ENCODE assay signal across 10 cellular contexts in the genomic region with DNA sequence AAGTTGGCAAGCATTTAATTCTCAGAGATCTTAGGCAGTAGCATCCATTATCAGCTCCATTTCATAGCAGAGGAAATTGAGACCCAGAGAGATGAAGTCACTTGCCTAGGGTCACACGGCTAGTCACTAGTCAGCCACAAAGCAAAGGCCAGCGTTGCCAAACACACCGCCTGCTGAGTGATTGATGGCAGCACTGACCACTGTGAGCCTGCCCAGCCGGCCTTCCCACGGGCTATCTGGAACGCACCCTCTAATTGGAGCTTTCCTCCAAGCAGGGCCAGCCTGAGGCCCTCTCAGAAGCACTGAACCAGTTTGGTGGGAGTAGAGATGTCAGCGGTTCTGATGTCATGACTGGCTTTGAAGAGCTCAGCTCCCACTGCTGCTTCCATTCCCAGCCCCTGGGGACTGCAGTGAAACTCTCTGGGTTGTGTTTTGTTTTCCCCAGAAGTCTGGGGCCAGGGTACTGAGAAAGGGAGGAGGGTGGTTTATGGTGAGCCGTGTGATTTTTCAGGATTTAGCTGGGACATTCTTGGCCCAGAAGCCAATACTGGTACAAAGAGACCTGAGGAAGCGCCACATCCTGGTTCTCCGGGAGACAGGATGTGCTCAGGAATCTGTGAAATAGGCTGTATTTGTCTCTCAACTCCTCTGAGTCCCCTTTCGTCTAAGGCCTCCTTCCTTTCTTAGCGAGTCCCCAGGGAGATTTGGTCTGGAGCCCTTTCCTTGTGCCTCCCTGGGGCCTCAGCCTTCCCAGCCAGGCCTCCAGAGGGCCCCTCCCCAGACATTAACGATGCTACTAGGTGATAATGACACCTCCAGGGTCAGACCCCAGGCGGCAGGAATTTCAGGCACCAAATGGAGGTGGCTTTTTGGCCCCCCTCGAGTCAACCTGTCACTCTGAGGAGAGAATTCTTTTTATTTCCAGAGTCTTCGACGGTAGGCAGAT. TPM values are rescaled to one million over a fixed set of nuclear protein-coding genes. Genes with fewer than 3 reads are reported as not detected.
DNase-seq lines count a peak whose midpoint lies in the region; TF ChIP-seq lines count a peak whose summit lies in the region.
"Had no signal": no experiment of that assay in that cellular context is flagged by ENCODE, and none has a peak within 500 bp of the region (broad histone marks: within the 10 kb centered on the region; RNA-seq: fewer than 3 reads in every experiment).

No MANE protein-coding gene starts in this region.

- WGBS in endodermal cell (ENCODE audit: insufficient coverage in 1 of 2, insufficient read length in 1 of 2), 2 experiments: 34 to 49% methylated on average over 15 to 17 of the region's 17 CpGs
- 71% methylated on average over 17 of the region's 17 CpGs for WGBS in liver

- no peaks in the 10 kb centered on the region for H3K9me3 Mint-ChIP-seq in endodermal cell

- no peak overlapping the region for H3K4me3 Mint-ChIP-seq in endodermal cell

- H3K36me3 Mint-ChIP-seq in endodermal cell (ENCODE audit: low read depth): peaks cover 8% of the 10 kb centered on the region

- peak overlapping the region; percentile 29 for H3K9ac ChIP-seq in endodermal cell (ENCODE audit: extremely low read depth, low read length, poor library complexity, severe bottlenecking)
- no peak overlapping the region for H3K9ac ChIP-seq in liver (ENCODE audit: low read depth in 1 of 2, low read length in 2 of 2)

- peaks cover 54% of the 10 kb centered on the region for H3K4me1 Mint-ChIP-seq in endodermal cell

- H3K27me3 ChIP-seq in endodermal cell (ENCODE audit: control insufficient read depth, insufficient read depth, low read length, poor library complexity, severe bottlenecking) (no peaks in the 10 kb centered on the region), liver (ENCODE audit: control insufficient read depth in 4 of 4, insufficient read depth in 4 of 4, low read length in 3 of 4) (no peaks in the 10 kb centered on the region)

- H3K27me3 Mint-ChIP-seq in endodermal cell (ENCODE audit: insufficient read depth): no peaks in the 10 kb centered on the region

- TF ChIP-seq CTCF in NB4 (IDR thresholded peaks at IDR 0.05; ENCODE audit: low read depth, low read length) (no peak), endodermal cell (conservative IDR thresholded peaks at IDR 0.05) (no peak), liver (IDR thresholded peaks at IDR 0.05; ENCODE audit: low read depth, low read length, missing input control) (no peak)

- H3K4me1 ChIP-seq in endodermal cell (ENCODE audit: control insufficient read depth, insufficient read depth, low read length) (peaks cover 9% of the 10 kb centered on the region), liver (ENCODE audit: control insufficient read depth in 4 of 4, insufficient read depth in 4 of 4, low read length in 3 of 4) (no peaks in the 10 kb centered on the region)

- H3K4me3 ChIP-seq in NB4 (ENCODE audit: low read depth, low read length) (no peak overlapping the region), endodermal cell (ENCODE audit: low read length) (no peak overlapping the region), liver (ENCODE audit: low read depth in 1 of 3, low read length in 3 of 3) (no peak overlapping the region)

- H3K36me3 ChIP-seq in endodermal cell (ENCODE audit: control insufficient read depth, insufficient read depth, low read length) (no peaks in the 10 kb centered on the region), liver (ENCODE audit: control insufficient read depth in 4 of 4, insufficient read depth in 3 of 4, low read depth in 1 of 4, low read length in 3 of 4) (no peaks in the 10 kb centered on the region)

- peak; percentile 44 for DNase-seq in NB4 (ENCODE audit: low read depth)
- peak; percentile 97 for DNase-seq in endodermal cell
- peak; percentile 83 for DNase-seq in stromal cell of bone marrow (ENCODE audit: low read depth)
- DNase-seq in NCI-H1092 treated with DMSO at 0.1 percent for 48 hours (lab: John Stamatoyannopoulos, UW): no peak
- DNase-seq in NAMALWA (ENCODE audit: low spot score): no peak
- no peak for DNase-seq in pons (ENCODE audit: low spot score)
- no peak for DNase-seq in substantia nigra (lab: John Stamatoyannopoulos, UW)
- DNase-seq: KG1, SHP77 had no signal

- H3K27ac ChIP-seq in endodermal cell (ENCODE audit: low read depth, low read length) (peak overlapping the region; percentile 93), liver (ENCODE audit: low read depth in 1 of 2, low read length in 2 of 2) (peak overlapping the region; percentile 6 to 74), substantia nigra (ENCODE audit: low read depth, low read length, poor library complexity, severe bottlenecking) (no peak overlapping the region)

- H3K9me3 ChIP-seq in endodermal cell (ENCODE audit: control insufficient read depth, low read length) (no peaks in the 10 kb centered on the region), liver (ENCODE audit: control insufficient read depth in 4 of 4, low read length in 3 of 4) (no peaks in the 10 kb centered on the region)

- no peak for TF ChIP-seq RAD21 in liver (IDR thresholded peaks at IDR 0.05)

- TF ChIP-seq POLR2A in NB4 (IDR thresholded peaks at IDR 0.05; ENCODE audit: extremely low read depth, insufficient read length): no peak

- peak overlapping the region; percentile 98 for H3K27ac Mint-ChIP-seq in endodermal cell

TF ChIP-seq in liver, 16 proteins besides CTCF, POLR2A, EP300 and RAD21:
- TF ChIP-seq, protein P1, sequence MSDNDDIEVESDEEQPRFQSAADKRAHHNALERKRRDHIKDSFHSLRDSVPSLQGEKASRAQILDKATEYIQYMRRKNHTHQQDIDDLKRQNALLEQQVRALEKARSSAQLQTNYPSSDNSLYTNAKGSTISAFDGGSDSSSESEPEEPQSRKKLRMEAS (IDR thresholded peaks at IDR 0.05): no peak
- TF ChIP-seq FOXA2 (IDR thresholded peaks at IDR 0.05): no peak
- no peak for TF ChIP-seq FOXA1 (IDR thresholded peaks at IDR 0.05)
- TF ChIP-seq, protein P2, sequence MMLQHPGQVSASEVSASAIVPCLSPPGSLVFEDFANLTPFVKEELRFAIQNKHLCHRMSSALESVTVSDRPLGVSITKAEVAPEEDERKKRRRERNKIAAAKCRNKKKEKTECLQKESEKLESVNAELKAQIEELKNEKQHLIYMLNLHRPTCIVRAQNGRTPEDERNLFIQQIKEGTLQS (IDR thresholded peaks at IDR 0.05): no peak
- no peak for TF ChIP-seq HNF4G (IDR thresholded peaks at IDR 0.05)
- no peak for TF ChIP-seq RXRA (IDR thresholded peaks at IDR 0.05)
- no peak for TF ChIP-seq TAF1 (conservative IDR thresholded peaks at IDR 0.05)
- TF ChIP-seq HNF4A (conservative IDR thresholded peaks at IDR 0.05): no peak
- TF ChIP-seq, protein P3, sequence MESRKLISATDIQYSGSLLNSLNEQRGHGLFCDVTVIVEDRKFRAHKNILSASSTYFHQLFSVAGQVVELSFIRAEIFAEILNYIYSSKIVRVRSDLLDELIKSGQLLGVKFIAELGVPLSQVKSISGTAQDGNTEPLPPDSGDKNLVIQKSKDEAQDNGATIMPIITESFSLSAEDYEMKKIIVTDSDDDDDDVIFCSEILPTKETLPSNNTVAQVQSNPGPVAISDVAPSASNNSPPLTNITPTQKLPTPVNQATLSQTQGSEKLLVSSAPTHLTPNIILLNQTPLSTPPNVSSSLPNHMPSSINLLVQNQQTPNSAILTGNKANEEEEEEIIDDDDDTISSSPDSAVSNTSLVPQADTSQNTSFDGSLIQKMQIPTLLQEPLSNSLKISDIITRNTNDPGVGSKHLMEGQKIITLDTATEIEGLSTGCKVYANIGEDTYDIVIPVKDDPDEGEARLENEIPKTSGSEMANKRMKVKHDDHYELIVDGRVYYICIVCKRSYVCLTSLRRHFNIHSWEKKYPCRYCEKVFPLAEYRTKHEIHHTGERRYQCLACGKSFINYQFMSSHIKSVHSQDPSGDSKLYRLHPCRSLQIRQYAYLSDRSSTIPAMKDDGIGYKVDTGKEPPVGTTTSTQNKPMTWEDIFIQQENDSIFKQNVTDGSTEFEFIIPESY (IDR thresholded peaks at IDR 0.05): no peak
- TF ChIP-seq, protein P4, sequence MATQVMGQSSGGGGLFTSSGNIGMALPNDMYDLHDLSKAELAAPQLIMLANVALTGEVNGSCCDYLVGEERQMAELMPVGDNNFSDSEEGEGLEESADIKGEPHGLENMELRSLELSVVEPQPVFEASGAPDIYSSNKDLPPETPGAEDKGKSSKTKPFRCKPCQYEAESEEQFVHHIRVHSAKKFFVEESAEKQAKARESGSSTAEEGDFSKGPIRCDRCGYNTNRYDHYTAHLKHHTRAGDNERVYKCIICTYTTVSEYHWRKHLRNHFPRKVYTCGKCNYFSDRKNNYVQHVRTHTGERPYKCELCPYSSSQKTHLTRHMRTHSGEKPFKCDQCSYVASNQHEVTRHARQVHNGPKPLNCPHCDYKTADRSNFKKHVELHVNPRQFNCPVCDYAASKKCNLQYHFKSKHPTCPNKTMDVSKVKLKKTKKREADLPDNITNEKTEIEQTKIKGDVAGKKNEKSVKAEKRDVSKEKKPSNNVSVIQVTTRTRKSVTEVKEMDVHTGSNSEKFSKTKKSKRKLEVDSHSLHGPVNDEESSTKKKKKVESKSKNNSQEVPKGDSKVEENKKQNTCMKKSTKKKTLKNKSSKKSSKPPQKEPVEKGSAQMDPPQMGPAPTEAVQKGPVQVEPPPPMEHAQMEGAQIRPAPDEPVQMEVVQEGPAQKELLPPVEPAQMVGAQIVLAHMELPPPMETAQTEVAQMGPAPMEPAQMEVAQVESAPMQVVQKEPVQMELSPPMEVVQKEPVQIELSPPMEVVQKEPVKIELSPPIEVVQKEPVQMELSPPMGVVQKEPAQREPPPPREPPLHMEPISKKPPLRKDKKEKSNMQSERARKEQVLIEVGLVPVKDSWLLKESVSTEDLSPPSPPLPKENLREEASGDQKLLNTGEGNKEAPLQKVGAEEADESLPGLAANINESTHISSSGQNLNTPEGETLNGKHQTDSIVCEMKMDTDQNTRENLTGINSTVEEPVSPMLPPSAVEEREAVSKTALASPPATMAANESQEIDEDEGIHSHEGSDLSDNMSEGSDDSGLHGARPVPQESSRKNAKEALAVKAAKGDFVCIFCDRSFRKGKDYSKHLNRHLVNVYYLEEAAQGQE (IDR thresholded peaks at IDR 0.05): no peak
- no peak for TF ChIP-seq JUND (IDR thresholded peaks at IDR 0.05)
- TF ChIP-seq NR2F2 (IDR thresholded peaks at IDR 0.05): no peak
- TF ChIP-seq GABPA (IDR thresholded peaks at IDR 0.05 in 1 of 2, conservative IDR thresholded peaks at IDR 0.05 in 1 of 2): no peak
- no peak for TF ChIP-seq EGR1 (IDR thresholded peaks at IDR 0.05; ENCODE audit: low read depth in 2 of 2)
- no peak for TF ChIP-seq YY1 (IDR thresholded peaks at IDR 0.05)
- TF ChIP-seq SP1 (IDR thresholded peaks at IDR 0.05): no peak

RNA-seq across cellular contexts. Expression of a gene that starts 44.5 kb away (rescaled TPM):
- 100 to 1,000 TPM in 1 of 2 donors, 10 to 100 TPM in 1; 70.2 to 164 TPM for total RNA-seq in endodermal cell
- polyA plus RNA-seq in endodermal cell (2013, experiment 1 of 2): 27.0 TPM
- polyA plus RNA-seq in endodermal cell (2013, experiment 2 of 2): 29.6 TPM
- total RNA-seq in liver: 1 to 10 TPM; 4.8 to 9.6 TPM
- polyA plus RNA-seq in liver: 1 to 10 TPM; 2.7 to 4.9 TPM

Comparison
In these comparisons a context has a peak if more than half of its experiments do, and no peak if none do; other contexts are left out.
1. DNase-seq: peak in NB4 (single experiment), endodermal cell (single experiment) and stromal cell of bone marrow (single experiment); none in NCI-H1092 treated with DMSO at 0.1 percent for 48 hours (single experiment), NAMALWA (single experiment), pons (single experiment) and substantia nigra (0 of 49).
2. RNA of a gene that starts 44.5 kb away (total RNA-seq): 70.2 to 164 TPM in endodermal cell; 4.8 to 9.6 TPM in liver; every median in the first group is over 4 times any median in the second.